In the genomic region with DNA sequence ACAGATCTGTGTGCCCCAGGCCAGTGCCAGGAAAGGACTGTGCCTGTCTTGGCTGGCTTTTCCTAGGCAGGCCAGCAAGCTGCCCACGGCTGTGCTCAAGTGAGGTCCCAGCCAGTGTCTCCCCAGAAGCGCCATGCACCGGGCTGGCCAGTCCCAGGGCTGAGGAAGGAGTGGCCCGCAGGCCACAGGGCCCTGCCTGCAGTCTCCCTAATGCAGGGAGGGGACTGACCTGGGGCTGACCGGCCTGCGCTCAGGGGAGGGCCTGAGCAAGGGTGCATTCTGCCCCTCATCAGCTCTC, we compare ENCODE assay signal across 18 cellular contexts.
"Had no signal": no experiment of that assay in that cellular context is flagged by ENCODE, and none has a peak within 500 bp of the region (broad histone marks: within the 10 kb centered on the region; RNA-seq: fewer than 3 reads in every experiment).

No MANE protein-coding gene starts in this region.

- DNase-seq: dermis blood vessel endothelial cell; dorsolateral prefrontal cortex; effector CD4-positive, alpha-beta T cell; effector memory CD4-positive, alpha-beta T cell; foreskin keratinocyte; heart left ventricle; hypothalamus; left cardiac atrium; left lung; left ventricle myocardium superior; lower lobe of right lung; mesenchymal stem cell; mucosa of descending colon had no signal

- H3K9me3 ChIP-seq: esophagus muscularis mucosa, gastroesophageal sphincter, heart left ventricle, left lung, lower lobe of right lung, mucosa of descending colon had no signal

- H3K4me3 ChIP-seq: coronary artery, dorsolateral prefrontal cortex, esophagus muscularis mucosa, gastroesophageal sphincter, heart left ventricle, hepatocyte, left lung, lower lobe of right lung, mucosa of descending colon had no signal

- H3K36me3 Mint-ChIP-seq: mesothelial cell of epicardium had no signal

- H3K4me1 ChIP-seq: foreskin keratinocyte, left lung, lower lobe of right lung had no signal

- H2AFZ ChIP-seq: hepatocyte had no signal

- H3K27ac Mint-ChIP-seq: mesothelial cell of epicardium had no signal

- H3K27ac ChIP-seq: coronary artery, esophagus muscularis mucosa, foreskin keratinocyte, gastroesophageal sphincter, heart left ventricle, hepatocyte, left lung, lower lobe of right lung had no signal

- H3K27me3 ChIP-seq: hepatocyte had no signal

- H3K4me2 ChIP-seq: hepatocyte had no signal

- ATAC-seq: foreskin keratinocyte, gastroesophageal sphincter, heart left ventricle, left cardiac atrium, left lung, left ventricle myocardium superior, lower lobe of right lung, mucosa of descending colon had no signal

- H3K4me3 Mint-ChIP-seq: mesothelial cell of epicardium had no signal
